ENCODE assay signal across 24 cellular contexts in genomic region chr18:74672371-74672770, GRCh38.
DNase-seq lines count a peak whose midpoint lies in the region; ATAC-seq, FAIRE-seq and TF ChIP-seq lines count a peak whose summit lies in the region.
"Had no signal": no experiment of that assay in that cellular context is flagged by ENCODE, and none has a peak within 500 bp of the region (broad histone marks: within the 10 kb centered on the region; RNA-seq: fewer than 3 reads in every experiment).

No MANE protein-coding gene starts in this region.

- in situ Hi-C loops in K562 (cut with MboI), result loop anchor here (25.0 kb wide), 2 partner anchors 815 to 1690 kb away; no protein-coding TSS in a partner anchor

- no peak overlapping the region for H3K4me3 ChIP-seq in K562
- H3K4me3 ChIP-seq: BLaER1 had no signal

- POLR2A ChIA-PET in K562 (lab: Yijun Ruan, JAX), result no interaction called here

- H4K20me1 ChIP-seq in K562 (replicated peaks; ENCODE audit: control insufficient read depth, insufficient read depth, low read length), result no peaks in the 10 kb centered on the region
- H4K20me1 ChIP-seq: BLaER1 had no signal

- no peaks in the 10 kb centered on the region for H3K27me3 ChIP-seq in K562 (ENCODE audit: control insufficient read depth in 2 of 2, insufficient read depth in 2 of 2, low read length in 2 of 2)
- H3K27me3 ChIP-seq: BE2C, BLaER1 had no signal

- TF ChIP-seq RAD21 in K562 (CRISPR knock-in tag; conservative IDR thresholded peaks at IDR 0.05 in 1 of 2, IDR thresholded peaks at IDR 0.05 in 1 of 2), result no peak

- no peak for TF ChIP-seq POLR2A in K562 (conservative IDR thresholded peaks at IDR 0.05)

- intact Hi-C loops in K562 (cut with micrococcal nuclease), result no loop called here

- CTCF ChIA-PET in K562 (lab: Yijun Ruan, JAX; ENCODE audit: low intra/inter-chr PET ratio), result no interaction called here

- H3K9ac ChIP-seq in K562 (ENCODE audit: insufficient read depth in 1 of 2, low read depth in 2 of 2, low read length in 2 of 2), result no peak overlapping the region
- H3K9ac ChIP-seq: BLaER1 had no signal

- no peak overlapping the region for H3K27ac Mint-ChIP-seq in HFFc6
- H3K27ac Mint-ChIP-seq: CD14-positive monocyte; CD4-positive, CD25-positive, alpha-beta regulatory T cell; CD8-positive, alpha-beta memory T cell had no signal

- no peak overlapping the region for H2AFZ ChIP-seq in K562 (ENCODE audit: low read depth, low read length)

- no peaks in the 10 kb centered on the region for H3K36me3 ChIP-seq in K562 (ENCODE audit: control insufficient read depth, insufficient read depth, low read length)
- H3K36me3 ChIP-seq: BE2C had no signal

- no peak for ATAC-seq in K562

- H3K9me1 ChIP-seq in K562 (ENCODE audit: control insufficient read depth, insufficient read depth, low read length), result no peaks in the 10 kb centered on the region

- H3K4me3 Mint-ChIP-seq in HFFc6, result no peak overlapping the region
- H3K4me3 Mint-ChIP-seq: CD14-positive monocyte; CD4-positive, alpha-beta memory T cell; CD4-positive, CD25-positive, alpha-beta regulatory T cell; CD8-positive, alpha-beta memory T cell had no signal

- H3K4me2 ChIP-seq in K562 (ENCODE audit: insufficient read depth, low read length), result no peak overlapping the region
- H3K4me2 ChIP-seq: BLaER1 had no signal

- no peak for FAIRE-seq in K562 (lab: Jason Lieb, UNC)
- FAIRE-seq: A204.1, G401.6, GM12891, GM19239 had no signal

- H3K4me1 ChIP-seq in K562 (replicated peaks in 1 of 2; ENCODE audit: control insufficient read depth in 2 of 2, insufficient read depth in 2 of 2, low read length in 2 of 2), result no peaks in the 10 kb centered on the region
- H3K4me1 ChIP-seq: BE2C, BLaER1 had no signal

- H3K27ac ChIP-seq in 22Rv1 (peak overlapping the region; percentile 2; the same call in 1 of the 2 replicates), K562 (ENCODE audit: extremely low read depth, low read depth, low read length) (no peak overlapping the region)
- H3K27ac ChIP-seq: BLaER1 had no signal

- BruUV-seq in K562 (replicated peaks; lab: Mats Ljungman, UMichigan), result no TSS peak

- no peaks in the 10 kb centered on the region for H3K9me3 ChIP-seq in K562 (replicated peaks; ENCODE audit: control insufficient read depth, insufficient read depth, low read depth, low read length)
- H3K9me3 ChIP-seq: BE2C had no signal

- DNase-seq in DMS53 (lab: John Stamatoyannopoulos, UW), result peak; percentile 23
- no peak for DNase-seq in DMS53 treated with DMSO at 0.1 percent for 48 hours (lab: John Stamatoyannopoulos, UW; ENCODE audit: unreplicated experiment)
- DNase-seq in K562 (ENCODE audit: extremely low read depth in 1 of 4, low spot score in 3 of 4), result no peak
- no peak for DNase-seq in HFFc6
- DNase-seq: 8988T; ACHN; BE2C; C1 segment of cervical spinal cord; CD4-positive, alpha-beta memory T cell; CD4-positive, CD25-positive, alpha-beta regulatory T cell; CD8-positive, alpha-beta memory T cell; COR-L47; DMS 273 treated with DMSO at 0.1 percent for 48 hours; DMS153; DMS79; DND-41; GF-D8 had no signal

- H3K79me2 ChIP-seq in K562 (ENCODE audit: control insufficient read depth, insufficient read depth, low read length), result no peaks in the 10 kb centered on the region

- peaks cover 5% of the 10 kb centered on the region for H3K9me3 Mint-ChIP-seq in HFFc6

- H3K27me3 Mint-ChIP-seq in HFFc6 (ENCODE audit: insufficient read depth), result no peaks in the 10 kb centered on the region
- H3K27me3 Mint-ChIP-seq: CD4-positive, alpha-beta memory T cell; CD4-positive, CD25-positive, alpha-beta regulatory T cell; CD8-positive, alpha-beta memory T cell had no signal

- peaks cover 6% of the 10 kb centered on the region for H3K4me1 Mint-ChIP-seq in HFFc6 (ENCODE audit: low read depth)
- H3K4me1 Mint-ChIP-seq: CD14-positive monocyte; CD8-positive, alpha-beta memory T cell had no signal

- TF ChIP-seq EP300 in K562 (IDR thresholded peaks at IDR 0.05; ENCODE audit: low read length), result no peak

- no peak for TF ChIP-seq CTCF in 22Rv1 (IDR thresholded peaks at IDR 0.05)
- TF ChIP-seq CTCF in K562 (IDR thresholded peaks at IDR 0.05 in 2 of 3, conservative IDR thresholded peaks at IDR 0.05 in 1 of 3; ENCODE audit: insufficient read depth in 2 of 3, low read depth in 1 of 3, low read length in 3 of 3), result no peak
- no peak for TF ChIP-seq CTCF in HFFc6 (IDR thresholded peaks at IDR 0.05)

- 38% methylated on average over 6 of the region's 6 CpGs for WGBS in K562 (ENCODE audit: insufficient coverage, low coverage, missing lambda C conversion rate)

- peaks cover 18% of the 10 kb centered on the region for H3K36me3 Mint-ChIP-seq in HFFc6 (ENCODE audit: low read depth)

TF ChIP-seq in K562, 482 proteins besides CTCF, POLR2A, EP300 and RAD21:
- no peak for TF ChIP-seq CBX1 (IDR thresholded peaks at IDR 0.05; ENCODE audit: low read depth)
- no peak for TF ChIP-seq SNRNP70 (optimal IDR thresholded peaks at IDR 0.05; ENCODE audit: low read depth, low read length)
- peak; percentile 55 for TF ChIP-seq ZNF263 (CRISPR knock-in tag; IDR thresholded peaks at IDR 0.05; ENCODE audit: borderline replicate concordance)
- no peak for TF ChIP-seq HCFC1 (IDR thresholded peaks at IDR 0.05; ENCODE audit: low read depth, low read length)
- TF ChIP-seq ZNF592 (IDR thresholded peaks at IDR 0.05), result no peak
- TF ChIP-seq FOXJ3 (CRISPR knock-in tag; IDR thresholded peaks at IDR 0.05), result no peak
- TF ChIP-seq RBM25 (IDR thresholded peaks at IDR 0.05; ENCODE audit: low read depth, low read length, severe bottlenecking), result no peak
- no peak for TF ChIP-seq MAFF (IDR thresholded peaks at IDR 0.05; ENCODE audit: low read length)
